In genomic region chr11:118615996-118616395, GRCh38 we compare ENCODE assay signal across 1 cellular context.
TF ChIP-seq lines count a peak whose summit lies in the region.

No MANE protein-coding gene starts in this region.

TF ChIP-seq in K562, 482 proteins besides CTCF, POLR2A, EP300 and RAD21:
- TF ChIP-seq CHAMP1 (IDR thresholded peaks at IDR 0.05) (no peak), RERE (CRISPR knock-in tag; IDR thresholded peaks at IDR 0.05; ENCODE audit: borderline replicate concordance) (no peak), USF2 (CRISPR knock-in tag; IDR thresholded peaks at IDR 0.05) (no peak), CREB1 (IDR thresholded peaks at IDR 0.05) (no peak), CREB1 (CRISPR knock-in tag; IDR thresholded peaks at IDR 0.05) (no peak), YY1 (IDR thresholded peaks at IDR 0.05; ENCODE audit: borderline replicate concordance in 1 of 3, control insufficient read depth in 1 of 3, extremely low read depth in 1 of 3, insufficient read depth in 3 of 3, insufficient read length in 1 of 3, insufficient replicate concordance in 2 of 3, low read depth in 1 of 3, low read length in 2 of 3) (no peak), IRF2 (CRISPR knock-in tag; IDR thresholded peaks at IDR 0.05) (no peak), PRDM10 (IDR thresholded peaks at IDR 0.05; ENCODE audit: partially characterized antibody) (no peak), ZNF589 (CRISPR knock-in tag; IDR thresholded peaks at IDR 0.05; ENCODE audit: low read depth) (no peak), CSDE1 (IDR thresholded peaks at IDR 0.05) (no peak), ZNF121 (CRISPR knock-in tag; conservative IDR thresholded peaks at IDR 0.05) (0 out of 2 replicates have a peak, but pooled peaks have one; percentile 30), RFX1 (IDR thresholded peaks at IDR 0.05) (peak; percentile 90), ZNF395 (CRISPR knock-in tag; IDR thresholded peaks at IDR 0.05) (no peak), PATZ1 (CRISPR knock-in tag; IDR thresholded peaks at IDR 0.05; ENCODE audit: borderline replicate concordance) (no peak), TAF15 (IDR thresholded peaks at IDR 0.05; ENCODE audit: low read depth, low read length) (no peak), ELF1 (tag; IDR thresholded peaks at IDR 0.05) (no peak)
